In the genomic region with DNA sequence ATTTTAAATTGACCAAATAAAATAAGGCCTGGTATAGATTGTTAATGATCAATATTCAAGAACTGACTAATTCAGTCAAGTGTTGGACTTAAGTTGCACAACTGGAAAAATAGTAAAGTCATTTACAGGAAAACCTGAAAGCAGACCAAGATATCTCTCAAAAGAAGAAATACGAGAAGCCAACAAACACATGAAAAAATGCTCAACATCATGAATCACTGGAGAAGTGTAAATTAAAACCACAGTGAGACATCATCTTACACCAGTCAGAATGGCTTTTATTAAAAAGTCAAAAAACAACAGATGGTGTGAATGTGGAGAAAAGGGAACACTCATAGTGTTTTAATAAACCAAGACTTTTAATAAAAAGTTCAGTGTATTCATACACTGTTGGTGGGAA, we compare ENCODE assay signal across 25 cellular contexts.
"Had no signal": no experiment of that assay in that cellular context is flagged by ENCODE, and none has a peak within 500 bp of the region (broad histone marks: within the 10 kb centered on the region; RNA-seq: fewer than 3 reads in every experiment).

No MANE protein-coding gene starts in this region.

- H3K36me3 Mint-ChIP-seq: mesothelial cell of epicardium had no signal

- H3K27ac ChIP-seq: epithelial cell of prostate, left lung, prostate gland, right atrium auricular region, sigmoid colon, spleen, thoracic aorta, tibial nerve, upper lobe of left lung had no signal

- H3K27me3 Mint-ChIP-seq: dendritic cell treated with granulocyte-macrophage colony-stimulating factor and Interleukin-4, amounts not matched to agents 40 ng/mL and 50 ng/mL, for 4 days; stimulated activated naive B cell treated with anti-CD40 and anti-IgM and Interleukin-4, amounts not matched to agents 10 μg/mL and 1 μg/mL and 100 μg/mL, for 72 hours; stimulated activated naive CD8-positive, alpha-beta T cell treated with anti-CD3 and anti-CD28 coated beads, Interleukin-15, Interleukin-2, amounts not matched to agents 100 ng/mL and 50 ng/mL, for 24 hours had no signal

- H3K4me3 Mint-ChIP-seq: dendritic cell treated with granulocyte-macrophage colony-stimulating factor and Interleukin-4, amounts not matched to agents 40 ng/mL and 50 ng/mL, for 4 days; endodermal cell; mesothelial cell of epicardium; naive thymus-derived CD4-positive, alpha-beta T cell; nephron; stimulated activated naive B cell treated with anti-CD40 and anti-IgM and Interleukin-4, amounts not matched to agents 10 μg/mL and 1 μg/mL and 100 μg/mL, for 72 hours; stimulated activated naive CD8-positive, alpha-beta T cell treated with anti-CD3 and anti-CD28 coated beads, Interleukin-15, Interleukin-2, amounts not matched to agents 100 ng/mL and 50 ng/mL, for 24 hours had no signal

- H3K27me3 ChIP-seq: left lung, right atrium auricular region, sigmoid colon, spleen, tibial nerve, upper lobe of left lung had no signal

- H3K9me3 ChIP-seq: prostate gland, right atrium auricular region, sigmoid colon, thoracic aorta, upper lobe of left lung had no signal

- H3K4me1 ChIP-seq: left lung, prostate gland, right atrium auricular region, sigmoid colon, spleen, tibial nerve, upper lobe of left lung had no signal

- FAIRE-seq: frontal cortex, kidney, urothelium cell line had no signal

- H3K36me3 ChIP-seq: left lung, prostate gland, right atrium auricular region, sigmoid colon, spleen, thoracic aorta, tibial nerve, upper lobe of left lung had no signal

- DNase-seq: effector CD8-positive, alpha-beta T cell; endodermal cell; head of caudate nucleus; kidney; left lung; mesenchymal stem cell; naive thymus-derived CD4-positive, alpha-beta T cell; nucleus accumbens; sigmoid colon; spleen; stimulated activated CD4-positive, alpha-beta T cell treated with anti-CD3 and anti-CD28 coated beads, Interleukin-2, amount 100 ng/mL, for 48 hours; stimulated activated naive B cell treated with anti-CD40 and anti-IgM and Interleukin-4, amounts not matched to agents 10 μg/mL and 1 μg/mL and 100 μg/mL, for 72 hours; upper lobe of left lung had no signal

- H3K4me1 Mint-ChIP-seq: endodermal cell; mesothelial cell of epicardium; naive thymus-derived CD4-positive, alpha-beta T cell; nephron; stimulated activated naive B cell treated with anti-CD40 and anti-IgM and Interleukin-4, amounts not matched to agents 10 μg/mL and 1 μg/mL and 100 μg/mL, for 72 hours had no signal

- H3K4me3 ChIP-seq: left lung, prostate gland, right atrium auricular region, sigmoid colon, skin epidermis, spleen, thoracic aorta, tibial nerve, upper lobe of left lung had no signal

- H3K27ac Mint-ChIP-seq: dendritic cell treated with granulocyte-macrophage colony-stimulating factor and Interleukin-4, amounts not matched to agents 40 ng/mL and 50 ng/mL, for 4 days; endodermal cell; mesothelial cell of epicardium; naive thymus-derived CD4-positive, alpha-beta T cell; nephron; stimulated activated naive B cell treated with anti-CD40 and anti-IgM and Interleukin-4, amounts not matched to agents 10 μg/mL and 1 μg/mL and 100 μg/mL, for 72 hours; stimulated activated naive CD8-positive, alpha-beta T cell treated with anti-CD3 and anti-CD28 coated beads, Interleukin-15, Interleukin-2, amounts not matched to agents 100 ng/mL and 50 ng/mL, for 24 hours had no signal
